10 cellular contexts compared by ENCODE assay signal in genomic region chr18:50866765-50867164, GRCh38. TPM values are rescaled to one million over a fixed set of nuclear protein-coding genes. Genes with fewer than 3 reads are reported as not detected.
A peak's percentile ranks its signal among the peaks of the same experiment; 100 is the strongest.
DNase-seq lines count a peak whose midpoint lies in the region; ATAC-seq and TF ChIP-seq lines count a peak whose summit lies in the region.
"Had no signal": no experiment of that assay in that cellular context is flagged by ENCODE, and none has a peak within 500 bp of the region (broad histone marks: within the 10 kb centered on the region; RNA-seq: fewer than 3 reads in every experiment).

No MANE protein-coding gene starts in this region.

- H3K36me3 ChIP-seq in HEK293 (ENCODE audit: control insufficient read depth in 2 of 2, insufficient read depth in 1 of 2, low read length in 2 of 2) (no peaks in the 10 kb centered on the region), SU-DHL-6 (ENCODE audit: low read length) (no peaks in the 10 kb centered on the region)
- H3K36me3 ChIP-seq: transverse colon had no signal

- peaks cover 7% of the 10 kb centered on the region for H3K4me1 ChIP-seq in HEK293 (ENCODE audit: control insufficient read depth, insufficient read depth, low read length)
- H3K4me1 ChIP-seq: Caco-2 had no signal

- H3K27ac ChIP-seq in HEK293 (ENCODE audit: extremely low read depth, low read depth, low read length) (no peak overlapping the region), SU-DHL-6 (ENCODE audit: low read depth, low read length) (no peak overlapping the region)
- H3K27ac ChIP-seq: transverse colon had no signal

- TF ChIP-seq CTCF in AG09309 (IDR thresholded peaks at IDR 0.05; ENCODE audit: control insufficient read depth, insufficient read depth, low read depth, low read length, missing control alignments) (peak; percentile 41), HEK293 (tag by site-specific recombination; IDR thresholded peaks at IDR 0.05) (no peak), SU-DHL-6 (IDR thresholded peaks at IDR 0.05; ENCODE audit: insufficient read depth, low read length, poor library complexity, severe bottlenecking) (peak; percentile 23)

- intact Hi-C loops in left ventricle myocardium superior (cut with micrococcal nuclease): no loop called here

- H3F3A ChIP-seq in SU-DHL-6 (ENCODE audit: insufficient read depth): no peaks in the 10 kb centered on the region

- no peaks in the 10 kb centered on the region for H3K79me2 ChIP-seq in SU-DHL-6 (ENCODE audit: insufficient read depth, low read length)

- no peak overlapping the region for H3K9ac ChIP-seq in SU-DHL-6 (ENCODE audit: low read length)

- no peaks in the 10 kb centered on the region for H3K27me3 ChIP-seq in SU-DHL-6 (ENCODE audit: low read length)
- H3K27me3 ChIP-seq: transverse colon had no signal

- DNase-seq in AG09309 (ENCODE audit: low read depth) (no peak), left ventricle myocardium superior (no peak), NCI-H2227 treated with DMSO at 0.1 percent for 48 hours (lab: John Stamatoyannopoulos, UW) (no peak)
- DNase-seq: Caco-2, transverse colon had no signal

- H3K4me3 ChIP-seq in AG09309 (ENCODE audit: control insufficient read depth, low read depth, low read length): no peak overlapping the region
- H3K4me3 ChIP-seq in HEK293 (ENCODE audit: low read depth, low read length): no peak overlapping the region
- no peak overlapping the region for H3K4me3 ChIP-seq in SU-DHL-6 (ENCODE audit: insufficient read depth, low read length, poor library complexity, severe bottlenecking)
- H3K4me3 ChIP-seq: transverse colon had no signal

- no peak overlapping the region for H3K4me2 ChIP-seq in SU-DHL-6 (ENCODE audit: low read depth, low read length, poor library complexity, severe bottlenecking)

- CTCF ChIA-PET in HEK293 (lab: Yijun Ruan, JAX): interaction anchor here (0.7 to 1.7 kb wide), 16 partner anchors 10 to 455 kb away, joined by 3 to 12 read pairs (median 4); no protein-coding TSS in a partner anchor

- no peak overlapping the region for H2AFZ ChIP-seq in SU-DHL-6 (ENCODE audit: low read depth, low read length, severe bottlenecking)

- H3K9me2 ChIP-seq in SU-DHL-6 (replicated peaks; ENCODE audit: insufficient read depth, low read length): no peaks in the 10 kb centered on the region

- no peaks in the 10 kb centered on the region for H4K20me1 ChIP-seq in SU-DHL-6 (ENCODE audit: low read depth, low read length)

- ATAC-seq in left ventricle myocardium superior (peak; percentile 84), GM18519 (IDR thresholded peaks at IDR 0.05; ENCODE audit: low FRiP score, unreplicated experiment) (no peak), GM21515 (IDR thresholded peaks at IDR 0.05; ENCODE audit: unreplicated experiment) (no peak), GM21717 (IDR thresholded peaks at IDR 0.05; ENCODE audit: unreplicated experiment) (no peak)

- no peaks in the 10 kb centered on the region for H3K9me3 ChIP-seq in HEK293 (ENCODE audit: control insufficient read depth, insufficient read depth, low read depth, low read length)
- no peaks in the 10 kb centered on the region for H3K9me3 ChIP-seq in SU-DHL-6 (ENCODE audit: insufficient read depth, low read length)
- H3K9me3 ChIP-seq: Caco-2, transverse colon had no signal

- POLR2A ChIA-PET in HEK293 (lab: Yijun Ruan, JAX): interaction anchor here (1.0 kb wide), 1 partner anchor 12 kb away, joined by 4 read pairs; the partner anchor contains the start of gene ME2

TF ChIP-seq in HEK293, 187 proteins besides CTCF, POLR2A, EP300 and RAD21:
- TF ChIP-seq ZNF654 (tag by site-specific recombination; IDR thresholded peaks at IDR 0.05; ENCODE audit: low read depth) (peak; percentile 56), SCRT2 (tag by site-specific recombination; IDR thresholded peaks at IDR 0.05) (peak; percentile 87), ZXDB (tag by site-specific recombination; IDR thresholded peaks at IDR 0.05) (no peak)

RNA-seq across cellular contexts. Expression of gene ME2, which starts 12.2 kb away (rescaled TPM):
- 119 TPM for total RNA-seq in left ventricle myocardium superior

RNA-seq across cellular contexts. Expression of gene MRO, which starts 46.9 kb away (rescaled TPM):
- total RNA-seq in left ventricle myocardium superior: 4.0 TPM
- total RNA-seq: Caco-2 had no signal
